Comparison of ENCODE assay signal across 10 cellular contexts in the genomic region with DNA sequence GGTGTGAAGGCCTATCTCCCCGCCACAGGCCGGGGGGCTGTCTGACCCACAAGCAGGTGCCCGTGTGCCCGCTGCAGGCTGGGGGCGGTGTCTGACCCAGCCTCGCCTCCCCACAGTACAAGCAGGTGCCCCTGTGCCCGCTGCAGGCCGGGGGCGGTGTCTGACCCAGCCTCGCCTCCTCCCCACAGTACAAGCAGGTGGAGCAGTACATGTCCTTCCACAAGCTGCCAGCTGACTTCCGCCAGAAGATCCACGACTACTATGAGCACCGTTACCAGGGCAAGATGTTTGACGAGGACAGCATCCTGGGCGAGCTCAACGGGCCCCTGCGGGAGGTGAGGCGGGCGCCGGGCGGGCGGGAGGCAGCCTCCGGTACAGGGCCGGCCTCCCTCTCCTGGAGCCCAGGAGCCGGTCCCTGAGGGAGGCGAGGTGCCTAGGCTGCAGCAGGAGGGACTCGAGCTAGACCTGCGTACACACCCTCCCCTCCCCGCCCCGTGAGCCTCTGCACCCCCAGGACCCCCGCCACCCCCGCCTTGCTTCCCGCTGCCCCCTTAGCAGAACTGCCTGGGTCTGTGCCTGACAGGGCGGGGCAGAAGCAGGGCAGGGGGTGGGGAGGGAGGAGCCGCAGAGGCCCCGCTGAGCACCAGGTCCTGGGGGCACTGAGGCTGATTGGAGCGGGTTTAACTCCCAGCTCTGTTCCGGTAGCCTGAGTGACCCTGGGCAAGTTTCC. TPM values are rescaled to one million over a fixed set of nuclear protein-coding genes. Genes with fewer than 3 reads are reported as not detected.
DNase-seq lines count a peak whose midpoint lies in the region; ATAC-seq and TF ChIP-seq lines count a peak whose summit lies in the region.
"Had no signal": no experiment of that assay in that cellular context is flagged by ENCODE, and none has a peak within 500 bp of the region (broad histone marks: within the 10 kb centered on the region; RNA-seq: fewer than 3 reads in every experiment).

No MANE protein-coding gene starts in this region.

- H3K4me3 ChIP-seq in H7 (ENCODE audit: insufficient read depth, low read depth, low read length): no peak overlapping the region
- H3K4me3 ChIP-seq: cardiac muscle cell had no signal

- DNase-seq in GF-D8 (lab: John Stamatoyannopoulos, UW): peak; percentile 73
- peak; percentile 69 for DNase-seq in RPMI8226
- peak in 1 of 2 donors; percentile 25 for DNase-seq in central memory CD8-positive, alpha-beta T cell (ENCODE audit: low spot score in 2 of 2)
- no peak for DNase-seq in sciatic nerve (ENCODE audit: low spot score)
- no peak for DNase-seq in NCI-H748 treated with DMSO at 0.1 percent for 48 hours (lab: John Stamatoyannopoulos, UW)
- no peak for DNase-seq in H7
- DNase-seq: NCI-H1105 had no signal

- no peaks in the 10 kb centered on the region for H3K9me3 Mint-ChIP-seq in central memory CD8-positive, alpha-beta T cell

- intact Hi-C loops in sciatic nerve (cut with DNase I): no loop called here

- peak; percentile 37 for ATAC-seq in central memory CD8-positive, alpha-beta T cell (replicated peaks; ENCODE audit: extremely low read depth, poor library complexity, severe bottlenecking)
- ATAC-seq in sciatic nerve (peak; percentile 13), HG02678 (IDR thresholded peaks at IDR 0.05; ENCODE audit: unreplicated experiment) (no peak), GM18505 (IDR thresholded peaks at IDR 0.05; ENCODE audit: unreplicated experiment) (no peak)

- peaks cover 1% of the 10 kb centered on the region; the same call in 1 of the 2 replicates for H3K36me3 ChIP-seq in H7 (replicated peaks; ENCODE audit: control insufficient read depth, insufficient read depth, low read length)

- H3K36me3 Mint-ChIP-seq in central memory CD8-positive, alpha-beta T cell (ENCODE audit: insufficient read depth): peaks cover 8% of the 10 kb centered on the region

- peaks cover 17% of the 10 kb centered on the region for H3K4me1 Mint-ChIP-seq in central memory CD8-positive, alpha-beta T cell

- peak overlapping the region; percentile 83 for H3K27ac Mint-ChIP-seq in central memory CD8-positive, alpha-beta T cell (ENCODE audit: low read depth)

- no peak for TF ChIP-seq POLR2A in GM18505 (IDR thresholded peaks at IDR 0.05; ENCODE audit: borderline replicate concordance, extremely low read depth, insufficient read depth, insufficient read length)

- no peaks in the 10 kb centered on the region for H3K27me3 ChIP-seq in H7 (ENCODE audit: control insufficient read depth, insufficient read depth, low read length)
- H3K27me3 ChIP-seq: cardiac muscle cell had no signal

- H3K27me3 Mint-ChIP-seq in central memory CD8-positive, alpha-beta T cell: no peaks in the 10 kb centered on the region

- peak overlapping the region; percentile 81 for H3K4me3 Mint-ChIP-seq in central memory CD8-positive, alpha-beta T cell

RNA-seq across cellular contexts. Expression of a gene that starts 20.6 kb away (rescaled TPM):
- total RNA-seq in sciatic nerve: 0.27 TPM
- 1.8 and 3.1 TPM in 2 replicates for total RNA-seq in H7 (2014; rRNA removed; shearing (Covaris generic))

RNA-seq across cellular contexts. Expression of a gene that starts 23.1 kb away (rescaled TPM):
- total RNA-seq in sciatic nerve: 36.1 TPM
- 120 and 128 TPM in 2 replicates for total RNA-seq in H7 (2014; rRNA removed; shearing (Covaris generic))

RNA-seq across cellular contexts. Expression of a gene that starts 29.4 kb away (rescaled TPM):
- total RNA-seq in sciatic nerve: 3.2 TPM
- not detected in 2 replicates for total RNA-seq in H7 (2014; rRNA removed; shearing (Covaris generic))
- total RNA-seq: cardiac muscle cell had no signal

RNA-seq across cellular contexts. Expression of a gene that starts 37.8 kb away (rescaled TPM):
- 246 TPM for total RNA-seq in sciatic nerve
- 1,035 and 1,167 TPM in 2 replicates for total RNA-seq in H7 (2014; rRNA removed; shearing (Covaris generic))

RNA-seq across cellular contexts. Expression of a gene that starts 52.8 kb away (rescaled TPM):
- 33.1 TPM for total RNA-seq in sciatic nerve
- 119 and 128 TPM in 2 replicates for total RNA-seq in H7 (2014; rRNA removed; shearing (Covaris generic))

Comparison
In these comparisons a context has a peak if more than half of its experiments do, and no peak if none do; other contexts are left out.
1. DNase-seq: peak in GF-D8 (single experiment) and RPMI8226 (single experiment); none in sciatic nerve (single experiment), NCI-H748 treated with DMSO at 0.1 percent for 48 hours (single experiment) and H7 (single experiment).
2. ATAC-seq: peak in central memory CD8-positive, alpha-beta T cell (single experiment) and sciatic nerve (single experiment); none in HG02678 (single experiment) and GM18505 (single experiment).